ENCODE assay signal across 11 cellular contexts in the genomic region with DNA sequence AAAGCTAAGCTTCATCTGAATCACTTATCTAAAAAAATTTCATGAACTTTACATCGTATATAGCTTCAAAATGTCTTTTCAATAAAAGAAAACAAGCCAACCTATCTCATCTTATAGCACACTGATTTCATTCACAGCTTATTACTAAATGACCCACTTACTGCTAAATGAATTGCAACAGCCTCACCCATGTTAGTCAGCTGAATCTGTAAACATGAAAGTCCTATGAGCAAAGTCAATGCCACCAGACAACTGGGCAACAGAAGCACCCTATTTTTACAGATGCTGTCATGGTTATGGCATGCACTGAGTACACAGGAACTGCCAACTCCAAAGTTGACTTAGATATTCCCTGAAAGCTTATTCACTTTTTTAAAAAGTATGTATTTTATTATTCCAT. TPM values are rescaled to one million over a fixed set of nuclear protein-coding genes. Genes with fewer than 3 reads are reported as not detected.
DNase-seq lines count a peak whose midpoint lies in the region; ATAC-seq, FAIRE-seq and TF ChIP-seq lines count a peak whose summit lies in the region.
"Had no signal": no experiment of that assay in that cellular context is flagged by ENCODE, and none has a peak within 500 bp of the region (broad histone marks: within the 10 kb centered on the region; RNA-seq: fewer than 3 reads in every experiment).

No MANE protein-coding gene starts in this region.

- H3K4me3 ChIP-seq in A549 (no peak overlapping the region), choroid plexus epithelial cell (ENCODE audit: low read depth, low read length) (no peak overlapping the region), left lung (no peak overlapping the region)
- no peak overlapping the region for H3K4me3 ChIP-seq in naive thymus-derived CD4-positive, alpha-beta T cell (ENCODE audit: low read length)

- no peaks in the 10 kb centered on the region for H3K27me3 ChIP-seq in left lung
- H3K27me3 ChIP-seq in naive thymus-derived CD4-positive, alpha-beta T cell (ENCODE audit: control insufficient read depth in 2 of 2, insufficient read depth in 2 of 2, low read length in 2 of 2): no peaks in the 10 kb centered on the region

- H3K27ac Mint-ChIP-seq in activated T-helper 2 cell treated with anti-CD3 and anti-CD28 coated beads, Interferon-gamma antibody, Interleukin-2, Interleukin-4, amounts not matched to agents 10 μg/mL and 5 μg/mL and 100 μg/mL, durations not matched to agents 14 hours and 24 hours and 36 hours: no peak overlapping the region
- H3K27ac Mint-ChIP-seq in naive thymus-derived CD4-positive, alpha-beta T cell: no peak overlapping the region
- H3K27ac Mint-ChIP-seq: activated naive CD4-positive, alpha-beta T cell treated with anti-CD3 and anti-CD28 coated beads, Interleukin-2, amount 50 U/mL, for 72 hours had no signal

- TF ChIP-seq CTCF in A549 (IDR thresholded peaks at IDR 0.05): no peak
- TF ChIP-seq CTCF in choroid plexus epithelial cell (conservative IDR thresholded peaks at IDR 0.05; ENCODE audit: low read depth, low read length): no peak
- TF ChIP-seq CTCF in left lung (IDR thresholded peaks at IDR 0.05): no peak

- H3K27ac ChIP-seq in A549 (peak overlapping the region; percentile 58 to 61), left lung (peak overlapping the region in 1 of 2 donors; percentile 57)
- H3K27ac ChIP-seq in naive thymus-derived CD4-positive, alpha-beta T cell (ENCODE audit: low read depth, low read length): no peak overlapping the region

- TF ChIP-seq POLR2A in A549 (IDR thresholded peaks at IDR 0.05; ENCODE audit: low read length): no peak

- intact Hi-C loops in left lung (cut with DNase I): no loop called here
- intact Hi-C loops in activated T-helper 2 cell treated with anti-CD3 and anti-CD28 coated beads, Interferon-gamma antibody, Interleukin-2, Interleukin-4, amounts not matched to agents 10 μg/mL and 5 μg/mL and 100 μg/mL, durations not matched to agents 14 hours and 24 hours and 36 hours (cut with micrococcal nuclease): no loop called here
- intact Hi-C loops in naive thymus-derived CD4-positive, alpha-beta T cell (cut with micrococcal nuclease): no loop called here

- H3K4me2 ChIP-seq in A549: peak overlapping the region; percentile 76

- peak; percentile 18 to 32; a peak in 2 of 5 replicates for TF ChIP-seq EP300 in A549 (IDR thresholded peaks at IDR 0.05)

- 20% methylated on average over 1 of the region's 1 CpG for WGBS in A549 (ENCODE audit: missing lambda C conversion rate)

- H3K4me3 Mint-ChIP-seq in activated T-helper 2 cell treated with anti-CD3 and anti-CD28 coated beads, Interferon-gamma antibody, Interleukin-2, Interleukin-4, amounts not matched to agents 10 μg/mL and 5 μg/mL and 100 μg/mL, durations not matched to agents 14 hours and 24 hours and 36 hours (ENCODE audit: low read depth): no peak overlapping the region
- no peak overlapping the region for H3K4me3 Mint-ChIP-seq in naive thymus-derived CD4-positive, alpha-beta T cell

- no peaks in the 10 kb centered on the region for H3K36me3 ChIP-seq in left lung
- no peaks in the 10 kb centered on the region for H3K36me3 ChIP-seq in naive thymus-derived CD4-positive, alpha-beta T cell (ENCODE audit: control insufficient read depth in 2 of 3, insufficient read depth in 3 of 3, low read length in 3 of 3)

- peak; percentile 40 to 79 for DNase-seq in A549 (ENCODE audit: low read depth in 1 of 2, low spot score in 1 of 2)
- DNase-seq in LHCN-M2 (ENCODE audit: low read depth): peak; percentile 93
- peak; percentile 88 for DNase-seq in choroid plexus epithelial cell (ENCODE audit: low read depth)
- DNase-seq in left lung: no peak
- DNase-seq in SHP77 (lab: John Stamatoyannopoulos, UW): no peak
- no peak for DNase-seq in activated T-helper 2 cell treated with anti-CD3 and anti-CD28 coated beads, Interferon-gamma antibody, Interleukin-2, Interleukin-4, amounts not matched to agents 10 μg/mL and 5 μg/mL and 100 μg/mL, durations not matched to agents 14 hours and 24 hours and 36 hours (ENCODE audit: low spot score)
- DNase-seq in OCI-M2 (lab: John Stamatoyannopoulos, UW; ENCODE audit: unreplicated experiment): no peak
- no peak for DNase-seq in naive thymus-derived CD4-positive, alpha-beta T cell
- DNase-seq: NCI-H2029, T1000 had no signal

- TF ChIP-seq RAD21 in A549 (conservative IDR thresholded peaks at IDR 0.05 in 1 of 2, IDR thresholded peaks at IDR 0.05 in 1 of 2): no peak

- H3K27me3 Mint-ChIP-seq in activated T-helper 2 cell treated with anti-CD3 and anti-CD28 coated beads, Interferon-gamma antibody, Interleukin-2, Interleukin-4, amounts not matched to agents 10 μg/mL and 5 μg/mL and 100 μg/mL, durations not matched to agents 14 hours and 24 hours and 36 hours (ENCODE audit: low read depth): peaks cover 5% of the 10 kb centered on the region
- peaks cover 0 to 8% (median 0%) of the 10 kb centered on the region in 5 donors for H3K27me3 Mint-ChIP-seq in naive thymus-derived CD4-positive, alpha-beta T cell

- no peak for FAIRE-seq in A549 (lab: Jason Lieb, UNC)

- H3K36me3 Mint-ChIP-seq in activated T-helper 2 cell treated with anti-CD3 and anti-CD28 coated beads, Interferon-gamma antibody, Interleukin-2, Interleukin-4, amounts not matched to agents 10 μg/mL and 5 μg/mL and 100 μg/mL, durations not matched to agents 14 hours and 24 hours and 36 hours (ENCODE audit: low read depth): no peaks in the 10 kb centered on the region
- H3K36me3 Mint-ChIP-seq in naive thymus-derived CD4-positive, alpha-beta T cell: no peaks in the 10 kb centered on the region
- H3K36me3 Mint-ChIP-seq: activated naive CD4-positive, alpha-beta T cell treated with anti-CD3 and anti-CD28 coated beads, Interleukin-2, amount 50 U/mL, for 72 hours had no signal

- no peaks in the 10 kb centered on the region for H3K4me1 Mint-ChIP-seq in activated T-helper 2 cell treated with anti-CD3 and anti-CD28 coated beads, Interferon-gamma antibody, Interleukin-2, Interleukin-4, amounts not matched to agents 10 μg/mL and 5 μg/mL and 100 μg/mL, durations not matched to agents 14 hours and 24 hours and 36 hours (ENCODE audit: low read depth)
- no peaks in the 10 kb centered on the region for H3K4me1 Mint-ChIP-seq in naive thymus-derived CD4-positive, alpha-beta T cell

- no peaks in the 10 kb centered on the region for H3K9me3 Mint-ChIP-seq in activated T-helper 2 cell treated with anti-CD3 and anti-CD28 coated beads, Interferon-gamma antibody, Interleukin-2, Interleukin-4, amounts not matched to agents 10 μg/mL and 5 μg/mL and 100 μg/mL, durations not matched to agents 14 hours and 24 hours and 36 hours
- no peaks in the 10 kb centered on the region for H3K9me3 Mint-ChIP-seq in naive thymus-derived CD4-positive, alpha-beta T cell
- H3K9me3 Mint-ChIP-seq: activated naive CD4-positive, alpha-beta T cell treated with anti-CD3 and anti-CD28 coated beads, Interleukin-2, amount 50 U/mL, for 72 hours had no signal

- POLR2A ChIA-PET in A549 (lab: Yijun Ruan, JAX): interaction anchor here (0.6 to 1.2 kb wide), 3 partner anchors 9 to 41 kb away, joined by 3 to 6 read pairs (median 4); a partner anchor contains a TSS
- POLR2A ChIA-PET in naive thymus-derived CD4-positive, alpha-beta T cell (lab: Charles Lee): no interaction called here

- H3K4me1 ChIP-seq in A549 (peaks cover 64% of the 10 kb centered on the region), left lung (no peaks in the 10 kb centered on the region)
- no peaks in the 10 kb centered on the region for H3K4me1 ChIP-seq in naive thymus-derived CD4-positive, alpha-beta T cell (ENCODE audit: control insufficient read depth in 2 of 2, insufficient read depth in 2 of 2, low read length in 2 of 2)

- ATAC-seq in A549: peak; percentile 87 to 96
- peak; percentile 91 for ATAC-seq in left lung
- ATAC-seq in naive thymus-derived CD4-positive, alpha-beta T cell: no peak
- ATAC-seq: activated naive CD4-positive, alpha-beta T cell treated with anti-CD3 and anti-CD28 coated beads, Interleukin-2, amount 50 U/mL, for 72 hours had no signal

- no peaks in the 10 kb centered on the region for H3K9me3 ChIP-seq in A549
- no peaks in the 10 kb centered on the region for H3K9me3 ChIP-seq in left lung
- H3K9me3 ChIP-seq in naive thymus-derived CD4-positive, alpha-beta T cell (ENCODE audit: control insufficient read depth in 2 of 3, low read length in 3 of 3): no peaks in the 10 kb centered on the region

- CTCF ChIA-PET in A549 (lab: Yijun Ruan, JAX): interaction anchor here (0.7 to 3.5 kb wide), 4 partner anchors 9 to 46 kb away, joined by 3 to 13 read pairs (median 4); no protein-coding TSS in a partner anchor
- CTCF ChIA-PET in naive thymus-derived CD4-positive, alpha-beta T cell (lab: Charles Lee): no interaction called here

TF ChIP-seq in A549, 52 proteins besides CTCF, POLR2A, EP300 and RAD21 (continues in another document):
- TF ChIP-seq, protein P1, sequence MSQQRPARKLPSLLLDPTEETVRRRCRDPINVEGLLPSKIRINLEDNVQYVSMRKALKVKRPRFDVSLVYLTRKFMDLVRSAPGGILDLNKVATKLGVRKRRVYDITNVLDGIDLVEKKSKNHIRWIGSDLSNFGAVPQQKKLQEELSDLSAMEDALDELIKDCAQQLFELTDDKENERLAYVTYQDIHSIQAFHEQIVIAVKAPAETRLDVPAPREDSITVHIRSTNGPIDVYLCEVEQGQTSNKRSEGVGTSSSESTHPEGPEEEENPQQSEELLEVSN (IDR thresholded peaks at IDR 0.05; ENCODE audit: borderline replicate concordance, low read depth): no peak
- TF ChIP-seq ZNF302 (CRISPR knock-in tag; IDR thresholded peaks at IDR 0.05) (no peak), JUNB (IDR thresholded peaks at IDR 0.05) (peak; percentile 69), HOXA7 (CRISPR knock-in tag; IDR thresholded peaks at IDR 0.05) (no peak), RNF2 (IDR thresholded peaks at IDR 0.05; ENCODE audit: borderline replicate concordance, low read depth) (no peak), TFCP2L1 (CRISPR knock-in tag; IDR thresholded peaks at IDR 0.05) (no peak), FOSB (CRISPR knock-in tag; IDR thresholded peaks at IDR 0.05) (no peak), EHF (CRISPR knock-in tag; IDR thresholded peaks at IDR 0.05) (no peak), PHF8 (IDR thresholded peaks at IDR 0.05; ENCODE audit: borderline replicate concordance, low read depth) (no peak)

RNA-seq across cellular contexts. Expression of a gene that starts 41.2 kb away (rescaled TPM):
- 99.0 and 124 TPM in 2 replicates for polyA plus RNA-seq in A549 (2011; rRNA removed)
- polyA plus RNA-seq in A549 (2012; cell fraction: cytosol; rRNA removed): 11.2 and 12.7 TPM in 2 replicates
- 75.3 and 145 TPM in 2 replicates for polyA plus RNA-seq in A549 (2012; cell fraction: nucleus; rRNA removed)
- 32.4 to 41.6 TPM (median 37.5 TPM) in 3 replicates for polyA plus RNA-seq in A549 (2017; fragmentation: RNase III; extraction: RNeasy Plus Mini Kit Qiagen cat#74134 plus additional on column Dnase treatment)
- 217 and 226 TPM in 2 replicates for polyA minus RNA-seq in A549 (2011; rRNA and poly(A)+ RNA removed)
- 210 and 230 TPM in 2 replicates for total RNA-seq in LHCN-M2 (2014; rRNA removed)
- 67.5 TPM for polyA plus RNA-seq in LHCN-M2 (2012)
- 100 to 1,000 TPM; 290 to 337 TPM for total RNA-seq in left lung
- total RNA-seq in activated T-helper 2 cell treated with anti-CD3 and anti-CD28 coated beads, Interferon-gamma antibody, Interleukin-2, Interleukin-4, amounts not matched to agents 10 μg/mL and 5 μg/mL and 100 μg/mL, durations not matched to agents 14 hours and 24 hours and 36 hours: 7.2 and 11.8 TPM in 2 replicates
- total RNA-seq in naive thymus-derived CD4-positive, alpha-beta T cell: 10 to 100 TPM in 1 of 5 experiments, 1 to 10 TPM in 4; 4.7 to 20.3 (median 6.9) TPM
- polyA plus RNA-seq in naive thymus-derived CD4-positive, alpha-beta T cell: 1 to 10 TPM in 1 of 2 donors, under 1 TPM in 1; 0.46 to 1.4 TPM

Comparison
In these comparisons a context has a peak if more than half of its experiments do, and no peak if none do; other contexts are left out.
1. DNase-seq: peak in A549 (2 of 2), LHCN-M2 (single experiment) and choroid plexus epithelial cell (single experiment); none in left lung (0 of 2), SHP77 (0 of 2), activated T-helper 2 cell treated with anti-CD3 and anti-CD28 coated beads, Interferon-gamma antibody, Interleukin-2, Interleukin-4, amounts not matched to agents 10 μg/mL and 5 μg/mL and 100 μg/mL, durations not matched to agents 14 hours and 24 hours and 36 hours (single experiment), OCI-M2 (single experiment) and naive thymus-derived CD4-positive, alpha-beta T cell (0 of 9).